ENCODE assay signal across 18 cellular contexts in the genomic region with DNA sequence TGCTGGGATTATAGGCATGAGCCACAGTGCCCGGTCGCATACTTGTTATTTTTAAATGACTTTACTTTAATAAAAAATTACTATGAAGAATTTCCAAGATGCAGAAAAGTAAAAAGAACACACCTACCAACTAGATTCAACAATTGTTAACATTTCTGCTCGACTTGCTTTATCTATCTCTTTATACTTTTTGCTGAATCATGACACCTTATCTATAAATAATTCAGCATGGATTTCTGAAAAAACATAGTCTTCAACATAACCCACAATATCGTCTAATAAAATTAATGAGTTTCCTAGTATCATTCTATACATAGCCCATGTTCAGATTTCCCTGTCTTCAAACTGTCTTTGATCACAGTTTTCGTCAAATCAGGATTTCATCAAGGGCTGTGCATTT. TPM values are rescaled to one million over a fixed set of nuclear protein-coding genes. Genes with fewer than 3 reads are reported as not detected.
DNase-seq lines count a peak whose midpoint lies in the region; ATAC-seq, FAIRE-seq and TF ChIP-seq lines count a peak whose summit lies in the region.
"Had no signal": no experiment of that assay in that cellular context is flagged by ENCODE, and none has a peak within 500 bp of the region (broad histone marks: within the 10 kb centered on the region; RNA-seq: fewer than 3 reads in every experiment).

No MANE protein-coding gene starts in this region.

- no peak for ATAC-seq in K562

- H3K4me1 ChIP-seq in K562 (replicated peaks in 1 of 2; ENCODE audit: control insufficient read depth in 2 of 2, insufficient read depth in 2 of 2, low read length in 2 of 2): no peaks in the 10 kb centered on the region
- peaks cover 23% of the 10 kb centered on the region for H3K4me1 ChIP-seq in suprapubic skin
- H3K4me1 ChIP-seq in vagina: peaks cover 40% of the 10 kb centered on the region
- H3K4me1 ChIP-seq: Caco-2, HAP-1 had no signal

- no peak for TF ChIP-seq POLR2A in K562 (conservative IDR thresholded peaks at IDR 0.05)
- TF ChIP-seq POLR2A in suprapubic skin (IDR thresholded peaks at IDR 0.05): no peak
- no peak for TF ChIP-seq POLR2A in vagina (IDR thresholded peaks at IDR 0.05)

- in situ Hi-C loops in K562 (cut with MboI): no loop called here

- no peaks in the 10 kb centered on the region for H3K36me3 ChIP-seq in K562 (ENCODE audit: control insufficient read depth, insufficient read depth, low read length)
- H3K36me3 ChIP-seq in suprapubic skin: no peaks in the 10 kb centered on the region
- H3K36me3 ChIP-seq in vagina: no peaks in the 10 kb centered on the region
- H3K36me3 ChIP-seq: BE2C, HAP-1 had no signal

- peaks cover 5% of the 10 kb centered on the region for H3K9me1 ChIP-seq in K562 (ENCODE audit: control insufficient read depth, insufficient read depth, low read length)

- FAIRE-seq in K562 (lab: Jason Lieb, UNC): no peak
- FAIRE-seq: D721Med, G401.6, GM12891 had no signal

- CTCF ChIA-PET in K562 (lab: Yijun Ruan, JAX; ENCODE audit: low intra/inter-chr PET ratio): no interaction called here

- no TSS peak for BruUV-seq in K562 (replicated peaks; lab: Mats Ljungman, UMichigan)

- H4K20me1 ChIP-seq in K562 (replicated peaks; ENCODE audit: control insufficient read depth, insufficient read depth, low read length): peaks cover 8% of the 10 kb centered on the region; the same call in 1 of the 2 replicates

- DNase-seq in K562 (ENCODE audit: extremely low read depth in 1 of 4, low spot score in 3 of 4) (no peak), posterior vena cava (ENCODE audit: low spot score) (peak; percentile 69), suprapubic skin (ENCODE audit: low spot score in 2 of 2) (no peak), vagina (ENCODE audit: extremely low spot score in 2 of 2) (no peak), amniotic stem cell (lab: John Stamatoyannopoulos, UW) (no peak), GM19238 (ENCODE audit: insufficient read length, low spot score) (no peak)
- no peak for DNase-seq in activated T-cell treated with anti-CD3 and anti-CD28 coated beads, Interleukin-2, amount 50 U/mL, for 48 hours
- DNase-seq: ACHN; BE2C; C1 segment of cervical spinal cord; Caco-2; CD4-positive, CD25-positive, alpha-beta regulatory T cell; CD8-positive, alpha-beta memory T cell had no signal

- no peak overlapping the region for H2AFZ ChIP-seq in K562 (ENCODE audit: low read depth, low read length)
- H2AFZ ChIP-seq: GM23248 had no signal

- no peak for TF ChIP-seq RAD21 in K562 (CRISPR knock-in tag; conservative IDR thresholded peaks at IDR 0.05 in 1 of 2, IDR thresholded peaks at IDR 0.05 in 1 of 2)

- H3K4me3 ChIP-seq in K562 (no peak overlapping the region), suprapubic skin (no peak overlapping the region), vagina (no peak overlapping the region)
- H3K4me3 ChIP-seq: GM23248, HAP-1 had no signal

- TF ChIP-seq CTCF in K562 (IDR thresholded peaks at IDR 0.05 in 2 of 3, conservative IDR thresholded peaks at IDR 0.05 in 1 of 3; ENCODE audit: insufficient read depth in 2 of 3, low read depth in 1 of 3, low read length in 3 of 3) (no peak), suprapubic skin (IDR thresholded peaks at IDR 0.05) (no peak), vagina (IDR thresholded peaks at IDR 0.05) (no peak)

- intact Hi-C loops in K562 (cut with micrococcal nuclease): no loop called here
- intact Hi-C loops in posterior vena cava (cut with DNase I): no loop called here
- intact Hi-C loops in vagina (cut with DNase I): loop anchor here (5.0 kb wide), 1 partner anchor 36 kb away; no protein-coding TSS in a partner anchor

- WGBS in K562 (ENCODE audit: insufficient coverage, low coverage, missing lambda C conversion rate): 2% methylated on average over 5 of the region's 5 CpGs
- 61% methylated on average over 5 of the region's 5 CpGs for WGBS in suprapubic skin

- H3K79me2 ChIP-seq in K562 (ENCODE audit: control insufficient read depth, insufficient read depth, low read length): no peaks in the 10 kb centered on the region

- POLR2A ChIA-PET in K562 (lab: Yijun Ruan, JAX): no interaction called here

- H3K9me3 ChIP-seq in K562 (replicated peaks; ENCODE audit: control insufficient read depth, insufficient read depth, low read depth, low read length) (no peaks in the 10 kb centered on the region), suprapubic skin (no peaks in the 10 kb centered on the region), vagina (no peaks in the 10 kb centered on the region)
- H3K9me3 ChIP-seq: BE2C, Caco-2, HAP-1 had no signal

- H3K27me3 ChIP-seq in K562 (ENCODE audit: control insufficient read depth in 2 of 2, insufficient read depth in 2 of 2, low read length in 2 of 2) (peaks cover 25 to 61% of the 10 kb centered on the region in 2 experiments; a peak in 4 of 5 replicates), suprapubic skin (peaks cover 38% of the 10 kb centered on the region), vagina (no peaks in the 10 kb centered on the region)
- H3K27me3 ChIP-seq: BE2C had no signal

- H3K27ac ChIP-seq in K562 (ENCODE audit: extremely low read depth, low read depth, low read length): no peak overlapping the region
- peak overlapping the region; percentile 44 for H3K27ac ChIP-seq in suprapubic skin
- peak overlapping the region; percentile 71 for H3K27ac ChIP-seq in vagina
- H3K27ac ChIP-seq: GM23248 had no signal

- TF ChIP-seq EP300 in K562 (IDR thresholded peaks at IDR 0.05; ENCODE audit: low read length) (no peak), suprapubic skin (IDR thresholded peaks at IDR 0.05) (no peak)

- no peak overlapping the region for H3K9ac ChIP-seq in K562 (ENCODE audit: insufficient read depth in 1 of 2, low read depth in 2 of 2, low read length in 2 of 2)
- H3K9ac ChIP-seq: GM23248 had no signal

- H3K4me2 ChIP-seq in K562 (ENCODE audit: insufficient read depth, low read length): no peak overlapping the region

TF ChIP-seq in K562, 482 proteins besides CTCF, POLR2A, EP300 and RAD21 (continues in another document):
- TF ChIP-seq HNRNPH1 (optimal IDR thresholded peaks at IDR 0.05; ENCODE audit: low read depth, low read length) (no peak), MAFK (IDR thresholded peaks at IDR 0.05; ENCODE audit: low read length) (0 out of 2 replicates have a peak, but pooled peaks have one; percentile 10), CCNT2 (IDR thresholded peaks at IDR 0.05; ENCODE audit: borderline replicate concordance, extremely low read depth, insufficient read length, low read depth, low read length) (no peak), ZNF274 (IDR thresholded peaks at IDR 0.05; ENCODE audit: borderline replicate concordance, low read depth, low read length) (no peak), SP2 (IDR thresholded peaks at IDR 0.05; ENCODE audit: extremely low read depth, low read depth, low read length, poor library complexity, severe bottlenecking) (no peak), ZNF12 (CRISPR knock-in tag; IDR thresholded peaks at IDR 0.05) (no peak), C11orf30 (IDR thresholded peaks at IDR 0.05; ENCODE audit: low read depth) (peak; percentile 61; the same call in 1 of the 2 replicates), LCOR (CRISPR knock-in tag; IDR thresholded peaks at IDR 0.05) (no peak), ZNF316 (IDR thresholded peaks at IDR 0.05) (peak; percentile 80), MAFF (IDR thresholded peaks at IDR 0.05; ENCODE audit: low read length) (peak; percentile 40; the same call in 1 of the 2 replicates), CBX1 (IDR thresholded peaks at IDR 0.05; ENCODE audit: low read depth) (no peak), NFE2 (IDR thresholded peaks at IDR 0.05; ENCODE audit: low read depth) (peak; percentile 52), GATAD2A (IDR thresholded peaks at IDR 0.05) (no peak), STAT5A (IDR thresholded peaks at IDR 0.05; ENCODE audit: borderline replicate concordance, low read length) (no peak), CTBP1 (IDR thresholded peaks at IDR 0.05; ENCODE audit: borderline replicate concordance) (no peak), HDAC3 (IDR thresholded peaks at IDR 0.05; ENCODE audit: borderline replicate concordance, partially characterized antibody) (no peak), SMARCA4 (IDR thresholded peaks at IDR 0.05) (no peak), MIER1 (IDR thresholded peaks at IDR 0.05; ENCODE audit: low read depth) (no peak), CBX8 (IDR thresholded peaks at IDR 0.05; ENCODE audit: borderline replicate concordance, extremely low read depth, low read depth, low read length, poor library complexity, severe bottlenecking) (no peak), ZNF3 (CRISPR knock-in tag; IDR thresholded peaks at IDR 0.05) (no peak), PRMT5 (CRISPR knock-in tag; IDR thresholded peaks at IDR 0.05) (no peak), KAT2B (IDR thresholded peaks at IDR 0.05; ENCODE audit: low read depth, low read length) (no peak), ILF3 (IDR thresholded peaks at IDR 0.05; ENCODE audit: borderline replicate concordance) (no peak), MAFG (tag; conservative IDR thresholded peaks at IDR 0.05) (peak; percentile 81)

RNA-seq across cellular contexts. Expression of a gene that starts 25.9 kb away (rescaled TPM):
- 0.28 TPM in 1 of 2 replicates, not detected in the other for total RNA-seq in K562 (2011; cell fraction: chromatin; rRNA removed; ENCODE audit: low replicate concordance)
- 0.13 and 0.17 TPM in 2 replicates for total RNA-seq in K562 (2011; cell fraction: nucleolus; rRNA removed)
- 0.15 TPM in 1 of 2 replicates, not detected in the other for total RNA-seq in K562 (2011; cell fraction: nucleoplasm; rRNA removed)
- not detected in 2 replicates for total RNA-seq in K562 (2014; rRNA removed)
- not detected in 2 replicates for total RNA-seq in K562 (2014; rRNA removed; fragmentation: Illumina TruSeq; extraction: Trizol)
- not detected in 2 replicates for total RNA-seq in K562 (2015; rRNA removed; fragmentation: Illumina TruSeq; extraction: Trizol)
- total RNA-seq in K562 (2021): 0.02 TPM in 1 of 2 replicates, not detected in the other
- 0.01 TPM in 1 of 2 replicates, not detected in the other for polyA plus RNA-seq in K562 (2011; rRNA removed)
- 0.03 TPM in 2 replicates for polyA plus RNA-seq in K562 (2011; cell fraction: cytosol; rRNA removed)
- polyA plus RNA-seq in K562 (2011; cell fraction: nucleus; rRNA removed): 0.06 and 0.17 TPM in 2 replicates
- polyA plus RNA-seq in K562 (2012): 0.01 TPM in 1 of 2 replicates, not detected in the other
- not detected in 2 replicates for polyA plus RNA-seq in K562 (2014; fragmentation: Illumina TruSeq; extraction: Trizol)
- not detected for polyA plus RNA-seq in K562 (2014; fragmentation: Nextera tagmentation; extraction: Ambion mirVana)
- 0.01 TPM in 1 of 2 replicates, not detected in the other for polyA plus RNA-seq in K562 (2014; rRNA removed)
- polyA minus RNA-seq in K562 (2011; rRNA and poly(A)+ RNA removed): 0.09 TPM in 1 of 2 replicates, not detected in the other
- polyA minus RNA-seq in K562 (2011; cell fraction: cytosol; rRNA and poly(A)+ RNA removed): not detected in 2 replicates
- polyA minus RNA-seq in K562 (2011; cell fraction: nucleus; rRNA and poly(A)+ RNA removed): under 0.01 TPM in 1 of 2 replicates, not detected in the other
- 100 to 1,000 TPM in 1 of 2 donors, 10 to 100 TPM in 1; 98.8 to 224 TPM for total RNA-seq in posterior vena cava
- total RNA-seq in suprapubic skin: 1 to 10 TPM; 1.3 to 6.3 (median 3.5) TPM
- 5.2 TPM for total RNA-seq in vagina
- total RNA-seq: CD4-positive, CD25-positive, alpha-beta regulatory T cell; CD8-positive, alpha-beta memory T cell; GM23248 had no signal
- polyA plus RNA-seq: CD4-positive, CD25-positive, alpha-beta regulatory T cell; CD8-positive, alpha-beta memory T cell; GM23248 had no signal

Comparison
In these comparisons a context has a peak if more than half of its experiments do, and no peak if none do; other contexts are left out.
1. RNA of a gene that starts 25.9 kb away (total RNA-seq): 98.8 to 224 TPM in posterior vena cava; 5.2 TPM in vagina (single experiment), 1.3 to 6.3 TPM in suprapubic skin and 0.02 to 0.28 TPM in K562; every median in the first group is over 10 times any median in the second.